In genomic region chr1:10107985-10108663, GRCh38 we compare ENCODE assay signal across 8 cellular contexts.
DNase-seq lines count a peak whose midpoint lies in the region; ATAC-seq and TF ChIP-seq lines count a peak whose summit lies in the region.

No MANE protein-coding gene starts in this region.

- no peak for TF ChIP-seq EP300 in suprapubic skin (IDR thresholded peaks at IDR 0.05)

- TF ChIP-seq POLR2A in suprapubic skin (IDR thresholded peaks at IDR 0.05) (no peak), body of pancreas (IDR thresholded peaks at IDR 0.05) (no peak)

- POLR2A ChIA-PET in HEK293 (lab: Yijun Ruan, JAX) (no interaction called here), MCF 10A (lab: Yijun Ruan, JAX) (interaction anchor here (1.2 kb wide), 1 partner anchor 14 kb away, joined by 3 read pairs; no protein-coding TSS in a partner anchor)

- no peaks in the 10 kb centered on the region for H3K9me3 Mint-ChIP-seq in MCF 10A (ENCODE audit: unreplicated experiment)

- H3K4me1 Mint-ChIP-seq in MCF 10A (ENCODE audit: insufficient read depth, unreplicated experiment) = peaks cover 20% of the 10 kb centered on the region

- TF ChIP-seq CTCF in HEK293 (tag by site-specific recombination; IDR thresholded peaks at IDR 0.05) (no peak), MCF 10A (IDR thresholded peaks at IDR 0.05; ENCODE audit: unreplicated experiment) (no peak), suprapubic skin (IDR thresholded peaks at IDR 0.05) (no peak), body of pancreas (IDR thresholded peaks at IDR 0.05) (no peak)

- CTCF ChIA-PET in HEK293 (lab: Yijun Ruan, JAX) (no interaction called here), MCF 10A (lab: Yijun Ruan, JAX) (interaction anchor here (0.5 kb wide), 1 partner anchor 78 kb away, joined by 3 read pairs; no protein-coding TSS in a partner anchor)

- DNase-seq in MCF 10A (ENCODE audit: unreplicated experiment) = peak; percentile 63
- DNase-seq in iris pigment epithelial cell (ENCODE audit: low read depth) = peak; percentile 91
- DNase-seq in suprapubic skin (ENCODE audit: low spot score in 2 of 2) = no peak
- no peak for DNase-seq in NCI-H2081 (lab: John Stamatoyannopoulos, UW)
- no peak for DNase-seq in body of pancreas
- no peak for DNase-seq in NCI-H1105 treated with DMSO at 0.1 percent for 48 hours (lab: John Stamatoyannopoulos, UW)

- H3K4me3 ChIP-seq in HEK293 (ENCODE audit: low read depth, low read length) (no peak overlapping the region; the same call in 1 of the 2 replicates), suprapubic skin (no peak overlapping the region), body of pancreas (no peak overlapping the region)

- H3K27ac ChIP-seq in HEK293 (ENCODE audit: extremely low read depth, low read depth, low read length) = no peak overlapping the region
- peak overlapping the region; percentile 24 for H3K27ac ChIP-seq in suprapubic skin
- no peak overlapping the region for H3K27ac ChIP-seq in body of pancreas

- no peaks in the 10 kb centered on the region for H3K4me1 ChIP-seq in HEK293 (ENCODE audit: control insufficient read depth, insufficient read depth, low read length)
- H3K4me1 ChIP-seq in suprapubic skin = peaks cover 30% of the 10 kb centered on the region
- H3K4me1 ChIP-seq in body of pancreas = no peaks in the 10 kb centered on the region

- H3K27me3 ChIP-seq in suprapubic skin = no peaks in the 10 kb centered on the region
- H3K27me3 ChIP-seq in body of pancreas = no peaks in the 10 kb centered on the region

- peak overlapping the region; percentile 75 for H3K27ac Mint-ChIP-seq in MCF 10A (ENCODE audit: low read depth, unreplicated experiment)

- H3K36me3 ChIP-seq in HEK293 (ENCODE audit: control insufficient read depth in 2 of 2, insufficient read depth in 1 of 2, low read length in 2 of 2) = peaks cover 6 to 55% of the 10 kb centered on the region in 2 experiments
- H3K36me3 ChIP-seq in suprapubic skin = peaks cover 77% of the 10 kb centered on the region
- peaks cover 0 to 26% of the 10 kb centered on the region in 2 donors for H3K36me3 ChIP-seq in body of pancreas (replicated peaks in 1 of 2; ENCODE audit: insufficient read depth in 1 of 2, low read depth in 2 of 2)

- WGBS in suprapubic skin = 71% methylated on average over 10 of the region's 10 CpGs
- WGBS in body of pancreas, 2 donors = 72 to 80% methylated on average over 10 of the region's 10 CpGs

- H3K9me3 ChIP-seq in HEK293 (ENCODE audit: control insufficient read depth, insufficient read depth, low read depth, low read length) (no peaks in the 10 kb centered on the region), suprapubic skin (no peaks in the 10 kb centered on the region), body of pancreas (no peaks in the 10 kb centered on the region)

- no peak overlapping the region for H3K4me3 Mint-ChIP-seq in MCF 10A (ENCODE audit: unreplicated experiment)

- no peaks in the 10 kb centered on the region for H3K27me3 Mint-ChIP-seq in MCF 10A (ENCODE audit: insufficient read depth, unreplicated experiment)

- intact Hi-C loops in MCF 10A (cut with micrococcal nuclease) (loop anchor here (5.0 kb wide), 1 partner anchor 76 kb away; the partner anchor contains the start of gene UBE4B), body of pancreas (cut with DNase I) (no loop called here)

- H3K36me3 Mint-ChIP-seq in MCF 10A (ENCODE audit: insufficient read depth, unreplicated experiment) = peaks cover 74% of the 10 kb centered on the region

- ATAC-seq in GM19351 (IDR thresholded peaks at IDR 0.05; ENCODE audit: unreplicated experiment) (no peak), body of pancreas (no peak)

- BruUV-seq in MCF 10A (replicated peaks; lab: Mats Ljungman, UMichigan) = no TSS peak

TF ChIP-seq in HEK293, 187 proteins besides CTCF, POLR2A, EP300 and RAD21:
- TF ChIP-seq ZFP3 (tag by site-specific recombination; IDR thresholded peaks at IDR 0.05; ENCODE audit: low read depth) (no peak), ZNF398 (tag by site-specific recombination; IDR thresholded peaks at IDR 0.05) (peak; percentile 47), ZNF211 (tag by site-specific recombination; IDR thresholded peaks at IDR 0.05; ENCODE audit: low read depth) (no peak), ZFHX2 (tag by site-specific recombination; conservative IDR thresholded peaks at IDR 0.05) (peak; percentile 58), ZNF155 (tag by site-specific recombination; IDR thresholded peaks at IDR 0.05) (no peak), BCL11A (tag by site-specific recombination; IDR thresholded peaks at IDR 0.05; ENCODE audit: low read depth) (no peak), EGR2 (tag by site-specific recombination; IDR thresholded peaks at IDR 0.05; ENCODE audit: low read depth) (peak; percentile 60; the same call in 1 of the 2 replicates), ZNF169 (tag by site-specific recombination; IDR thresholded peaks at IDR 0.05) (no peak), ZNF488 (tag by site-specific recombination; IDR thresholded peaks at IDR 0.05) (no peak), ZNF157 (tag by site-specific recombination; IDR thresholded peaks at IDR 0.05) (no peak), ZNF704 (tag by site-specific recombination; IDR thresholded peaks at IDR 0.05) (no peak), ZNF600 (tag by site-specific recombination; IDR thresholded peaks at IDR 0.05) (no peak), MYNN (tag by site-specific recombination; IDR thresholded peaks at IDR 0.05; ENCODE audit: borderline replicate concordance) (peak; percentile 47; the same call in 1 of the 2 replicates), ZNF645 (tag by site-specific recombination; IDR thresholded peaks at IDR 0.05) (no peak), ZNF626 (tag by site-specific recombination; IDR thresholded peaks at IDR 0.05) (no peak)
TF ChIP-seq in HEK293: peak in this region for 4.

Comparison
In these comparisons a context has a peak if more than half of its experiments do, and no peak if none do; other contexts are left out.
1. DNase-seq: peak in MCF 10A (single experiment) and iris pigment epithelial cell (single experiment); none in suprapubic skin (0 of 2), NCI-H2081 (0 of 2), body of pancreas (0 of 4) and NCI-H1105 treated with DMSO at 0.1 percent for 48 hours (single experiment).